ENCODE assay signal across 14 cellular contexts in genomic region chr1:15107052-15107687, GRCh38.
"Had no signal": no experiment of that assay in that cellular context is flagged by ENCODE, and none has a peak within 500 bp of the region (broad histone marks: within the 10 kb centered on the region; RNA-seq: fewer than 3 reads in every experiment).

No MANE protein-coding gene starts in this region.

- H3K27ac Mint-ChIP-seq: endodermal cell, nephron progenitor cell had no signal

- H3K27me3 ChIP-seq: colonic mucosa, foreskin keratinocyte had no signal

- H3K4me3 Mint-ChIP-seq: endodermal cell, nephron progenitor cell had no signal

- H3K4me3 ChIP-seq: colonic mucosa, left ventricle myocardium inferior, lower lobe of right lung, smooth muscle cell had no signal

- H3K9me3 Mint-ChIP-seq: endodermal cell had no signal

- ATAC-seq: foreskin keratinocyte, left cardiac atrium had no signal

- DNase-seq: endodermal cell; foreskin keratinocyte; kidney; left cardiac atrium; left ventricle myocardium inferior; mesenchymal stem cell; midbrain; nephron progenitor cell; stimulated activated CD4-positive, alpha-beta T cell treated with anti-CD3 and anti-CD28 coated beads, Interleukin-2, amount 100 ng/mL, for 48 hours; stimulated activated naive CD4-positive, alpha-beta T cell treated with Interleukin-2 at 50 U/mL for 16 hours; trophoblast cell had no signal

- H3K36me3 ChIP-seq: colonic mucosa, left ventricle myocardium inferior, lower lobe of right lung had no signal
